In genomic region chr5:66560371-66560770, GRCh38 we compare ENCODE assay signal across 15 cellular contexts. TPM values are rescaled to one million over a fixed set of nuclear protein-coding genes. Genes with fewer than 3 reads are reported as not detected.
DNase-seq lines count a peak whose midpoint lies in the region; TF ChIP-seq lines count a peak whose summit lies in the region.
"Had no signal": no experiment of that assay in that cellular context is flagged by ENCODE, and none has a peak within 500 bp of the region (broad histone marks: within the 10 kb centered on the region; RNA-seq: fewer than 3 reads in every experiment).

No MANE protein-coding gene starts in this region.

- no peaks in the 10 kb centered on the region for H3K4me1 ChIP-seq in osteoblast (ENCODE audit: insufficient read depth, low read length)

- TF ChIP-seq CTCF in osteoblast (IDR thresholded peaks at IDR 0.05; ENCODE audit: extremely low read depth, low read depth, low read length) = no peak

- H3K27me3 ChIP-seq in osteoblast (ENCODE audit: insufficient read depth, low read length) = no peaks in the 10 kb centered on the region
- H3K27me3 ChIP-seq: BLaER1 treated with 17β-estradiol and CSF1 and Interleukin-3, amounts not matched to agents 10 nM and 100 nM had no signal

- no peaks in the 10 kb centered on the region for H3K79me2 ChIP-seq in osteoblast (ENCODE audit: insufficient read depth, low read length)

- H3K9me3 ChIP-seq in osteoblast (ENCODE audit: low read depth, low read length) = no peaks in the 10 kb centered on the region

- H3K36me3 ChIP-seq in osteoblast (ENCODE audit: insufficient read depth, low read length) = no peaks in the 10 kb centered on the region
- H3K36me3 ChIP-seq: BLaER1 treated with 17β-estradiol and CSF1 and Interleukin-3, amounts not matched to agents 10 nM and 100 nM had no signal

- no peak overlapping the region for H3K4me3 ChIP-seq in osteoblast (ENCODE audit: insufficient read depth, low read length)
- H3K4me3 ChIP-seq: BLaER1 treated with 17β-estradiol and CSF1 and Interleukin-3, amounts not matched to agents 10 nM and 100 nM had no signal

- H3K27ac ChIP-seq in osteoblast (ENCODE audit: low read depth, low read length) = no peak overlapping the region
- H3K27ac ChIP-seq: BLaER1 treated with 17β-estradiol and CSF1 and Interleukin-3, amounts not matched to agents 10 nM and 100 nM had no signal

- no peak overlapping the region for H3K4me2 ChIP-seq in osteoblast (ENCODE audit: insufficient read depth, low read length)
- H3K4me2 ChIP-seq: BLaER1 treated with 17β-estradiol and CSF1 and Interleukin-3, amounts not matched to agents 10 nM and 100 nM had no signal

- peak; percentile 16 for DNase-seq in NCI-H1092 treated with DMSO at 0.1 percent for 48 hours (lab: John Stamatoyannopoulos, UW)
- DNase-seq in NCI-H1092 (lab: John Stamatoyannopoulos, UW) = no peak
- DNase-seq in NCI-H1694 (lab: John Stamatoyannopoulos, UW) = peak; percentile 5
- DNase-seq in NCI-H524 (lab: John Stamatoyannopoulos, UW) = peak; percentile 71 to 93
- peak; percentile 5 for DNase-seq in osteoblast (ENCODE audit: insufficient read length, low spot score, missing footprints)
- no peak for DNase-seq in activated CD4-positive, alpha-beta T cell treated with anti-CD3 and anti-CD28 coated beads for 48 hours
- no peak for DNase-seq in MV-4-11 (lab: John Stamatoyannopoulos, UW)
- DNase-seq: 8988T; ACHN; CD4-positive, CD25-positive, alpha-beta regulatory T cell; DND-41; GDM1; HCEC 1CT; HFFc6 had no signal

- H2AFZ ChIP-seq in osteoblast (ENCODE audit: low read length) = no peak overlapping the region

- H4K20me1 ChIP-seq in osteoblast (ENCODE audit: insufficient read depth, low read length) = no peaks in the 10 kb centered on the region
- H4K20me1 ChIP-seq: BLaER1 treated with 17β-estradiol and CSF1 and Interleukin-3, amounts not matched to agents 10 nM and 100 nM had no signal

RNA-seq across cellular contexts. Expression of gene MAST4, which starts 35.8 kb away (rescaled TPM):
- 12.1 and 12.7 TPM in 2 replicates for total RNA-seq in osteoblast

Comparison
In these comparisons a context has a peak if more than half of its experiments do, and no peak if none do; other contexts are left out.
1. DNase-seq: peak in NCI-H1092 treated with DMSO at 0.1 percent for 48 hours (single experiment), NCI-H1694 (single experiment), NCI-H524 (2 of 2) and osteoblast (single experiment); none in NCI-H1092 (single experiment), activated CD4-positive, alpha-beta T cell treated with anti-CD3 and anti-CD28 coated beads for 48 hours (single experiment) and MV-4-11 (single experiment).